Comparison of ENCODE assay signal across 17 cellular contexts in the genomic region with DNA sequence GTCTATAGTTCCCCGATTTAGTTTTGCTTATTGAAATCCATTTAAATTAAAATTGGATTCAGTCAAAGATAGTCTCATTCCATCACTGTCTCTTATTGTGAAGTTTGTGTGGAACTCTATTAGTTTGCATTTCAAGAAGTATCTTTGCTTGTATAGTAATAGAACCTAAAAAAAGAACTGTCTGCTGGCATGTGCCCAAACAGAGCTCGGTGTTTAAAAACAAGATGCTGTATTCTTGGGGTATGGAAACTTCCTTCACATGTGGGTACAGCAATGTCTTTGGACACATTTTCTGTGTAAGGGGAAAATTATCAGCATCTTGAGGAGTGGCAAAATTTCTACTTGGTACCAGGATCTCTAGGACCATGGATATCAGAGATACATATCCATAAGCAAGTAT.
DNase-seq lines count a peak whose midpoint lies in the region; ATAC-seq and TF ChIP-seq lines count a peak whose summit lies in the region.
"Had no signal": no experiment of that assay in that cellular context is flagged by ENCODE, and none has a peak within 500 bp of the region (broad histone marks: within the 10 kb centered on the region; RNA-seq: fewer than 3 reads in every experiment).

No MANE protein-coding gene starts in this region.

- ATAC-seq in Right ventricle myocardium superior (ENCODE audit: poor library complexity) (peak; percentile 13), Right ventricle myocardium inferior (no peak)
- ATAC-seq: A549, GM23338 had no signal

- H2BK120ac ChIP-seq in mesendoderm (ENCODE audit: low read depth, low read length), result no peak overlapping the region

- H3K56ac ChIP-seq in mesendoderm (ENCODE audit: low read length), result no peak overlapping the region

- H2BK5ac ChIP-seq in mesendoderm (ENCODE audit: low read length), result no peak overlapping the region

- H2AK5ac ChIP-seq in mesendoderm (ENCODE audit: low read length), result no peak overlapping the region

- no peak for TF ChIP-seq CTCF in tibial nerve (IDR thresholded peaks at IDR 0.05)

- H3K79me1 ChIP-seq in mesendoderm (ENCODE audit: low read length), result no peaks in the 10 kb centered on the region

- no peak overlapping the region for H3K4ac ChIP-seq in mesendoderm (ENCODE audit: low read depth, low read length)

- H3K27me3 ChIP-seq in mesendoderm (ENCODE audit: insufficient read depth, low read length, poor library complexity) (no peaks in the 10 kb centered on the region), tibial nerve (no peaks in the 10 kb centered on the region)
- H3K27me3 ChIP-seq in effector memory CD4-positive, alpha-beta T cell (replicated peaks; ENCODE audit: control insufficient read depth, insufficient read depth, low read length, poor library complexity, severe bottlenecking), result no peaks in the 10 kb centered on the region

- H4K8ac ChIP-seq in mesendoderm (ENCODE audit: low read depth, low read length), result no peak overlapping the region

- H3K4me1 ChIP-seq in mesendoderm (ENCODE audit: control insufficient read depth, low read depth, low read length), result no peaks in the 10 kb centered on the region
- no peaks in the 10 kb centered on the region for H3K4me1 ChIP-seq in tibial nerve
- no peaks in the 10 kb centered on the region for H3K4me1 ChIP-seq in effector memory CD4-positive, alpha-beta T cell (ENCODE audit: control insufficient read depth, insufficient read depth, low read length, poor library complexity, severe bottlenecking)
- H3K4me1 ChIP-seq: A549, Caco-2 had no signal

- H3K18ac ChIP-seq in mesendoderm (ENCODE audit: low read length), result no peak overlapping the region

- no peak overlapping the region for H3K9ac ChIP-seq in mesendoderm (ENCODE audit: low read length)

- H4K5ac ChIP-seq in mesendoderm (ENCODE audit: low read length), result peak overlapping the region; percentile 57

- H3K27ac ChIP-seq in mesendoderm (ENCODE audit: low read depth, low read length) (no peak overlapping the region), substantia nigra (ENCODE audit: low read depth, low read length, poor library complexity, severe bottlenecking) (peak overlapping the region; percentile 80), tibial nerve (no peak overlapping the region)
- no peak overlapping the region for H3K27ac ChIP-seq in effector memory CD4-positive, alpha-beta T cell (ENCODE audit: insufficient read depth, low read length, poor library complexity, severe bottlenecking)
- H3K27ac ChIP-seq: 22Rv1, A549, C4-2B had no signal

- TF ChIP-seq EP300 in tibial nerve (IDR thresholded peaks at IDR 0.05), result no peak

- DNase-seq in Right ventricle myocardium superior (no peak), Right ventricle myocardium inferior (ENCODE audit: missing footprints) (no peak), mesendoderm (no peak), substantia nigra (lab: John Stamatoyannopoulos, UW) (peak in 2 of 49 donors; percentile 10), tibial nerve (ENCODE audit: low spot score in 2 of 2) (no peak), ureter (ENCODE audit: low spot score) (no peak)
- DNase-seq in effector memory CD4-positive, alpha-beta T cell, result no peak
- DNase-seq: AML-193; Caco-2; CD4-positive, alpha-beta T cell; GDM1; HCEC 1CT; IMR-90 had no signal

- H2BK15ac ChIP-seq in mesendoderm (replicated peaks; ENCODE audit: low read depth), result no peak overlapping the region

- H3K36me3 ChIP-seq in mesendoderm (ENCODE audit: control insufficient read depth, insufficient read depth, low read length) (no peaks in the 10 kb centered on the region), tibial nerve (no peaks in the 10 kb centered on the region)
- no peaks in the 10 kb centered on the region for H3K36me3 ChIP-seq in effector memory CD4-positive, alpha-beta T cell (ENCODE audit: control insufficient read depth, insufficient read depth, low read length)

- TF ChIP-seq POLR2A in tibial nerve (IDR thresholded peaks at IDR 0.05), result no peak

- no peak overlapping the region for H3K4me2 ChIP-seq in mesendoderm (ENCODE audit: low read length)
- H3K4me2 ChIP-seq: A549, GM23338 had no signal

- no CpG with 5 or more reads among the region's 2 CpGs for WGBS in mesendoderm (ENCODE audit: extremely low coverage, insufficient coverage, low lambda C conversion rate)
- 60 to 62% methylated on average over 2 of the region's 2 CpGs for WGBS in tibial nerve, 2 donors

- no peaks in the 10 kb centered on the region for H3K79me2 ChIP-seq in mesendoderm (ENCODE audit: control insufficient read depth, insufficient read depth, low read length)

- H3K9me3 ChIP-seq in tibial nerve, result no peaks in the 10 kb centered on the region
- H3K9me3 ChIP-seq in effector memory CD4-positive, alpha-beta T cell (ENCODE audit: control insufficient read depth, low read length), result no peaks in the 10 kb centered on the region
- H3K9me3 ChIP-seq: A549, Caco-2 had no signal

- H3K23ac ChIP-seq in mesendoderm (ENCODE audit: low read length), result no peak overlapping the region

- intact Hi-C loops in Right ventricle myocardium superior (cut with DNase I) (no loop called here), Right ventricle myocardium inferior (cut with DNase I) (no loop called here)

- H3K4me3 ChIP-seq in mesendoderm (ENCODE audit: low read length), result no peak overlapping the region
- H3K4me3 ChIP-seq in tibial nerve, result no peak overlapping the region
- no peak overlapping the region for H3K4me3 ChIP-seq in effector memory CD4-positive, alpha-beta T cell (ENCODE audit: insufficient read depth, low read depth, low read length, poor library complexity, severe bottlenecking)
- H3K4me3 ChIP-seq: A549, GM23338 had no signal
